Comparison of ENCODE assay signal across 1 cellular context in genomic region chr3:56754753-56755365, GRCh38.
TF ChIP-seq lines count a peak whose summit lies in the region.

No MANE protein-coding gene starts in this region.

TF ChIP-seq in K562, 482 proteins besides CTCF, POLR2A, EP300 and RAD21 (continued from another document):
- no peak for TF ChIP-seq THAP12 (CRISPR knock-in tag; IDR thresholded peaks at IDR 0.05)
- TF ChIP-seq ZFP1 (CRISPR knock-in tag; IDR thresholded peaks at IDR 0.05), result no peak
- no peak for TF ChIP-seq IFI16 (CRISPR knock-in tag; IDR thresholded peaks at IDR 0.05)
- no peak for TF ChIP-seq SNRNP70 (optimal IDR thresholded peaks at IDR 0.05; ENCODE audit: low read depth, low read length)
- no peak for TF ChIP-seq REST (CRISPR knock-in tag; IDR thresholded peaks at IDR 0.05; ENCODE audit: low read depth)
- no peak for TF ChIP-seq THAP7 (CRISPR knock-in tag; IDR thresholded peaks at IDR 0.05)
- peak; percentile 60 for TF ChIP-seq PKNOX1 (IDR thresholded peaks at IDR 0.05)
- TF ChIP-seq MEIS2 (IDR thresholded peaks at IDR 0.05; ENCODE audit: partially characterized antibody), result peak; percentile 70
- TF ChIP-seq PBX2 (CRISPR knock-in tag; IDR thresholded peaks at IDR 0.05; ENCODE audit: low read depth), result no peak
- peak; percentile 82 for TF ChIP-seq PBX2 (tag; conservative IDR thresholded peaks at IDR 0.05; ENCODE audit: low read depth)
- TF ChIP-seq ZNF41 (CRISPR knock-in tag; conservative IDR thresholded peaks at IDR 0.05), result no peak
- TF ChIP-seq CREM (IDR thresholded peaks at IDR 0.05; ENCODE audit: low read depth), result no peak
- no peak for TF ChIP-seq MITF (IDR thresholded peaks at IDR 0.05)
- no peak for TF ChIP-seq ZNF717 (CRISPR knock-in tag; IDR thresholded peaks at IDR 0.05)
- no peak for TF ChIP-seq ZNF778 (CRISPR knock-in tag; IDR thresholded peaks at IDR 0.05)
- TF ChIP-seq GABPA (tag; conservative IDR thresholded peaks at IDR 0.05; ENCODE audit: low read depth), result 0 out of 2 replicates have a peak, but pooled peaks have one; percentile 34
- no peak for TF ChIP-seq SIN3A (IDR thresholded peaks at IDR 0.05; ENCODE audit: borderline replicate concordance in 2 of 2, control insufficient read depth in 1 of 2, low read depth in 2 of 2, low read length in 2 of 2)
- no peak for TF ChIP-seq ARID3A (IDR thresholded peaks at IDR 0.05; ENCODE audit: borderline replicate concordance, low read depth, low read length)
